Comparison of ENCODE assay signal across 9 cellular contexts in genomic region chr7:36736827-36737211, GRCh38. TPM values are rescaled to one million over a fixed set of nuclear protein-coding genes. Genes with fewer than 3 reads are reported as not detected.
DNase-seq lines count a peak whose midpoint lies in the region; ATAC-seq lines count a peak whose summit lies in the region.
"Had no signal": no experiment of that assay in that cellular context is flagged by ENCODE, and none has a peak within 500 bp of the region (broad histone marks: within the 10 kb centered on the region; RNA-seq: fewer than 3 reads in every experiment).

No MANE protein-coding gene starts in this region.

- no peaks in the 10 kb centered on the region for H3K9me3 ChIP-seq in HAP-1

- in situ Hi-C loops in HAP-1 (cut with MboI; ENCODE audit: low sequenced_read_pairs), result no loop called here

- no peaks in the 10 kb centered on the region for H3K4me1 ChIP-seq in HAP-1

- DNase-seq in SKM-1 treated with dmso at 0.1 percent for 144 hours (lab: John Stamatoyannopoulos, UW; ENCODE audit: unreplicated experiment) (peak; percentile 85), sciatic nerve (ENCODE audit: low spot score) (no peak), HAP-1 (ENCODE audit: low spot score in 2 of 2) (no peak), DMS53 treated with DMSO at 0.1 percent for 48 hours (lab: John Stamatoyannopoulos, UW; ENCODE audit: unreplicated experiment) (no peak), NCI-H510A (lab: John Stamatoyannopoulos, UW) (no peak)
- no peak for DNase-seq in stimulated activated CD4-positive, alpha-beta T cell treated with anti-CD3 and anti-CD28 coated beads, Interleukin-15, amount 100 ng/mL, for 24 hours

- ATAC-seq in GM19328 (IDR thresholded peaks at IDR 0.05; ENCODE audit: unreplicated experiment) (peak; percentile 95), HG02938 (IDR thresholded peaks at IDR 0.05; ENCODE audit: unreplicated experiment) (peak; percentile 87), sciatic nerve (peak; percentile 65)
- ATAC-seq: K562 had no signal

- H3K4me3 ChIP-seq in HAP-1, result no peak overlapping the region
- H3K4me3 ChIP-seq: K562 had no signal

- H3K36me3 ChIP-seq in HAP-1 (replicated peaks), result no peaks in the 10 kb centered on the region

- intact Hi-C loops in sciatic nerve (cut with DNase I), result no loop called here

- no peaks in the 10 kb centered on the region for H3K27me3 ChIP-seq in HAP-1 (ENCODE audit: low read depth)

RNA-seq across cellular contexts. Expression of gene AOAH, which starts 12.5 kb away (rescaled TPM):
- 20.6 TPM for total RNA-seq in sciatic nerve
- total RNA-seq: K562 had no signal
